11 cellular contexts compared by ENCODE assay signal in genomic region chr7:156475666-156476065, GRCh38.
A peak's percentile ranks its signal among the peaks of the same experiment; 100 is the strongest.
DNase-seq lines count a peak whose midpoint lies in the region; ATAC-seq, FAIRE-seq and TF ChIP-seq lines count a peak whose summit lies in the region.
"Had no signal": no experiment of that assay in that cellular context is flagged by ENCODE, and none has a peak within 500 bp of the region (broad histone marks: within the 10 kb centered on the region; RNA-seq: fewer than 3 reads in every experiment).

No MANE protein-coding gene starts in this region.

- H3K9me3 ChIP-seq in HEK293 (ENCODE audit: control insufficient read depth, insufficient read depth, low read depth, low read length) (no peaks in the 10 kb centered on the region), kidney (ENCODE audit: control insufficient read depth in 1 of 2, low read length in 2 of 2) (no peaks in the 10 kb centered on the region), upper lobe of right lung (no peaks in the 10 kb centered on the region), BE2C (no peaks in the 10 kb centered on the region)
- H3K9me3 ChIP-seq: Peyer's patch had no signal

- no peak overlapping the region for H3K4me3 ChIP-seq in HEK293 (ENCODE audit: low read depth, low read length)
- H3K4me3 ChIP-seq in astrocyte of the cerebellum (ENCODE audit: low read depth, low read length): no peak overlapping the region
- H3K4me3 ChIP-seq in kidney (ENCODE audit: low read length in 2 of 2): no peak overlapping the region
- H3K4me3 ChIP-seq in upper lobe of right lung: no peak overlapping the region
- H3K4me3 ChIP-seq in BE2C (ENCODE audit: low read depth, low read length): no peak overlapping the region
- H3K4me3 ChIP-seq: Peyer's patch had no signal

- CTCF ChIA-PET in HEK293 (lab: Yijun Ruan, JAX): interaction anchor here (0.6 to 0.8 kb wide), 2 partner anchors 16 to 677 kb away, joined by 3 to 4 read pairs; no protein-coding TSS in a partner anchor

- DNase-seq in astrocyte of the cerebellum (ENCODE audit: low read depth) (peak; percentile 80), kidney (peak; percentile 92), upper lobe of right lung (no peak), erythroblast (lab: John Stamatoyannopoulos, UW) (no peak), BE2C (no peak), NCI-H1694 treated with DMSO at 0.1 percent for 48 hours (lab: John Stamatoyannopoulos, UW) (no peak)
- DNase-seq: activated CD8-positive, alpha-beta memory T cell treated with anti-CD3 and anti-CD28 coated beads, Interleukin-2, amount 10 ng/mL, durations not matched to agents 7 days and 5 days; effector CD8-positive, alpha-beta T cell; Peyer's patch had no signal

- intact Hi-C loops in kidney (cut with DNase I): no loop called here
- intact Hi-C loops in upper lobe of right lung (cut with DNase I): loop anchor here (10.0 kb wide), 1 partner anchor 661 kb away; the partner anchor contains the start of gene SHH

- in situ Hi-C loops in astrocyte of the cerebellum (cut with HindIII; ENCODE audit: low sequenced_read_pairs): no loop called here

- no peaks in the 10 kb centered on the region for H3K36me3 ChIP-seq in HEK293 (ENCODE audit: control insufficient read depth in 2 of 2, insufficient read depth in 1 of 2, low read length in 2 of 2)
- no peaks in the 10 kb centered on the region for H3K36me3 ChIP-seq in kidney (ENCODE audit: control insufficient read depth in 1 of 2, insufficient read depth in 2 of 2, low read length in 2 of 2)
- no peaks in the 10 kb centered on the region for H3K36me3 ChIP-seq in upper lobe of right lung
- H3K36me3 ChIP-seq in BE2C: no peaks in the 10 kb centered on the region
- H3K36me3 ChIP-seq: Peyer's patch had no signal

- H3K9ac ChIP-seq in kidney (ENCODE audit: low read length in 2 of 2): no peak overlapping the region

- ATAC-seq in upper lobe of right lung: peak; percentile 86
- ATAC-seq: activated CD8-positive, alpha-beta memory T cell treated with anti-CD3 and anti-CD28 coated beads, Interleukin-2, amount 10 ng/mL, durations not matched to agents 7 days and 5 days had no signal

- H3K4me1 ChIP-seq in HEK293 (ENCODE audit: control insufficient read depth, insufficient read depth, low read length) (no peaks in the 10 kb centered on the region), kidney (ENCODE audit: control insufficient read depth in 1 of 2, insufficient read depth in 1 of 2, low read depth in 1 of 2, low read length in 2 of 2) (peaks cover 0 to 9% of the 10 kb centered on the region in 2 donors), upper lobe of right lung (no peaks in the 10 kb centered on the region), BE2C (no peaks in the 10 kb centered on the region)
- H3K4me1 ChIP-seq: Peyer's patch had no signal

- TF ChIP-seq CTCF in HEK293 (tag by site-specific recombination; IDR thresholded peaks at IDR 0.05) (no peak), astrocyte of the cerebellum (IDR thresholded peaks at IDR 0.05; ENCODE audit: low read depth, low read length, missing control alignments) (no peak), kidney (IDR thresholded peaks at IDR 0.05; ENCODE audit: borderline replicate concordance, extremely low read depth, insufficient read depth) (no peak), upper lobe of right lung (IDR thresholded peaks at IDR 0.05) (no peak), BE2C (IDR thresholded peaks at IDR 0.05; ENCODE audit: low read depth, low read length) (no peak)

- no peak overlapping the region for H3K27ac ChIP-seq in HEK293 (ENCODE audit: extremely low read depth, low read depth, low read length)
- peak overlapping the region; percentile 76 to 78 for H3K27ac ChIP-seq in kidney (ENCODE audit: low read depth in 2 of 2, low read length in 2 of 2)
- H3K27ac ChIP-seq in upper lobe of right lung: no peak overlapping the region
- H3K27ac ChIP-seq: Peyer's patch had no signal

- no peak for TF ChIP-seq POLR2A in erythroblast (IDR thresholded peaks at IDR 0.05; ENCODE audit: low read length)

- H3K27me3 ChIP-seq in upper lobe of right lung (no peaks in the 10 kb centered on the region), BE2C (peaks cover 19% of the 10 kb centered on the region)
- H3K27me3 ChIP-seq: Peyer's patch had no signal

- no peak for FAIRE-seq in kidney (lab: Jason Lieb, UNC)
- FAIRE-seq: TTC549 had no signal

- POLR2A ChIA-PET in HEK293 (lab: Yijun Ruan, JAX): no interaction called here

TF ChIP-seq in HEK293, 187 proteins besides CTCF, POLR2A, EP300 and RAD21:
- TF ChIP-seq ZNF791 (tag by site-specific recombination; IDR thresholded peaks at IDR 0.05) (no peak), ZNF521 (tag by site-specific recombination; IDR thresholded peaks at IDR 0.05) (no peak), ZFHX2 (tag by site-specific recombination; conservative IDR thresholded peaks at IDR 0.05) (peak; percentile 73), YY2 (tag by site-specific recombination; IDR thresholded peaks at IDR 0.05) (no peak), ZNF311 (tag by site-specific recombination; IDR thresholded peaks at IDR 0.05; ENCODE audit: borderline replicate concordance) (no peak), ZNF747 (tag by site-specific recombination; IDR thresholded peaks at IDR 0.05) (no peak), EGR2 (tag by site-specific recombination; IDR thresholded peaks at IDR 0.05; ENCODE audit: low read depth) (peak; percentile 51; the same call in 1 of the 2 replicates)

Comparison
In these comparisons a context has a peak if more than half of its experiments do, and no peak if none do; other contexts are left out.
1. H3K27ac ChIP-seq: peak in kidney (2 of 2); none in HEK293 (single experiment) and upper lobe of right lung (single experiment).
2. DNase-seq: peak in astrocyte of the cerebellum (single experiment) and kidney (single experiment); none in upper lobe of right lung (single experiment), erythroblast (0 of 2), BE2C (single experiment) and NCI-H1694 treated with DMSO at 0.1 percent for 48 hours (single experiment).